Comparison of ENCODE assay signal across 8 cellular contexts in genomic region chr9:113876806-113877236, GRCh38. TPM values are rescaled to one million over a fixed set of nuclear protein-coding genes. Genes with fewer than 3 reads are reported as not detected.
DNase-seq lines count a peak whose midpoint lies in the region; ATAC-seq, FAIRE-seq and TF ChIP-seq lines count a peak whose summit lies in the region.

No MANE protein-coding gene starts in this region.

- intact Hi-C loops in GM12878 (cut with micrococcal nuclease; ENCODE audit: unreplicated experiment) (no loop called here), lower leg skin (cut with DNase I; ENCODE audit: low total_unique reads) (no loop called here)

- DNase-seq in DND-41 (no peak), GM12878 (ENCODE audit: low read depth, low spot score) (no peak), lower leg skin (ENCODE audit: low spot score in 2 of 2) (no peak), type B pancreatic cell (ENCODE audit: extremely low spot score, unreplicated experiment) (no peak), NCI-H187 treated with DMSO at 0.1 percent for 48 hours (lab: John Stamatoyannopoulos, UW) (no peak), NCI-H526 treated with DMSO at 0.1 percent for 48 hours (lab: John Stamatoyannopoulos, UW) (no peak)
- DNase-seq in stimulated activated CD4-positive, alpha-beta T cell treated with anti-CD3 and anti-CD28 coated beads, Interleukin-12 subunit alpha, Interleukin-12 subunit beta, amount 100 ng/mL, for 4 hours, result no peak

- H3K27ac ChIP-seq in DND-41 (ENCODE audit: low read length), result no peak overlapping the region
- no peak overlapping the region for H3K27ac ChIP-seq in GM12878 (ENCODE audit: control insufficient read depth, insufficient read depth)

- H3K4me1 Mint-ChIP-seq in type B pancreatic cell (ENCODE audit: unreplicated experiment), result peaks cover 24% of the 10 kb centered on the region

- CTCF ChIA-PET in GM12878 (lab: Yijun Ruan, JAX), result interaction anchor here (0.7 to 2.5 kb wide), 5 partner anchors 13 to 183 kb away, joined by 3 to 10 read pairs (median 4); no protein-coding TSS in a partner anchor

- TF ChIP-seq POLR2A in GM12878 (IDR thresholded peaks at IDR 0.05; ENCODE audit: low read depth, low read length) (no peak), lower leg skin (IDR thresholded peaks at IDR 0.05) (no peak)

- H3K4me2 ChIP-seq in DND-41 (ENCODE audit: insufficient read depth, low read length), result peak overlapping the region; percentile 68
- peak overlapping the region; percentile 60; the same call in 1 of the 2 replicates for H3K4me2 ChIP-seq in GM12878 (ENCODE audit: control insufficient read depth, insufficient read depth)

- no TSS peak for BruUV-seq in GM12878 (replicated peaks; lab: Mats Ljungman, UMichigan)

- H3K9ac ChIP-seq in DND-41 (ENCODE audit: low read depth, low read length), result peak overlapping the region; percentile 53
- H3K9ac ChIP-seq in GM12878 (ENCODE audit: control insufficient read depth, insufficient read depth, low read length), result no peak overlapping the region

- POLR2A ChIA-PET in GM12878 (lab: Charles Lee), result no interaction called here

- TF ChIP-seq CTCF in DND-41 (IDR thresholded peaks at IDR 0.05; ENCODE audit: borderline replicate concordance, extremely low read depth, low read length, poor library complexity, severe bottlenecking) (peak; percentile 17), LNCAP (IDR thresholded peaks at IDR 0.05) (peak; percentile 47), GM12878 (IDR thresholded peaks at IDR 0.05 in 2 of 3, conservative IDR thresholded peaks at IDR 0.05 in 1 of 3; ENCODE audit: control insufficient read depth in 2 of 3, extremely low read depth in 1 of 3, insufficient read depth in 1 of 3, low read depth in 3 of 3, low read length in 3 of 3) (peak; percentile 0 to 20 (median 17); a peak in 2 of 6 replicates), lower leg skin (IDR thresholded peaks at IDR 0.05) (no peak), type B pancreatic cell (conservative IDR thresholded peaks at IDR 0.05) (peak; percentile 79)

- 2% methylated on average over 8 of the region's 8 CpGs for WGBS in GM12878 (ENCODE audit: insufficient coverage, insufficient replicate concordance, low lambda C conversion rate, missing lambda C conversion rate)
- 0 to 1% methylated on average over 8 of the region's 8 CpGs for WGBS in lower leg skin, 2 donors

- in situ Hi-C loops in GM12878 (cut with MboI), result no loop called here

- H3K4me1 ChIP-seq in DND-41 (ENCODE audit: insufficient read depth, low read length) (peaks cover 6% of the 10 kb centered on the region; the same call in 1 of the 2 replicates), GM12878 (ENCODE audit: control insufficient read depth, insufficient read depth, low read length) (no peaks in the 10 kb centered on the region)

- SMC1A ChIA-PET in GM12878 (lab: Charles Lee; ENCODE audit: uncharacterized antibody, unreplicated experiment), result no interaction called here

- peaks cover 31% of the 10 kb centered on the region for H3K27me3 ChIP-seq in DND-41 (ENCODE audit: insufficient read depth, low read length, poor library complexity)
- peaks cover 0 to 4% of the 10 kb centered on the region in 2 experiments; a peak in 2 of 4 replicates for H3K27me3 ChIP-seq in GM12878 (replicated peaks in 1 of 2; ENCODE audit: control insufficient read depth in 2 of 2, insufficient read depth in 2 of 2, low read length in 1 of 2)

- H3K79me2 ChIP-seq in DND-41 (ENCODE audit: insufficient read depth, low read length) (no peaks in the 10 kb centered on the region), GM12878 (ENCODE audit: control insufficient read depth, insufficient read depth, low read length) (no peaks in the 10 kb centered on the region)

- no peak for TF ChIP-seq EP300 in GM12878 (IDR thresholded peaks at IDR 0.05; ENCODE audit: borderline replicate concordance in 1 of 2, control insufficient read depth in 1 of 2, low read depth in 2 of 2, low read length in 2 of 2)

- H3K9me3 Mint-ChIP-seq in type B pancreatic cell, result no peaks in the 10 kb centered on the region

- no peak for TF ChIP-seq RAD21 in GM12878 (IDR thresholded peaks at IDR 0.05; ENCODE audit: insufficient read depth, low read depth, low read length)

- no peaks in the 10 kb centered on the region for H4K20me1 ChIP-seq in DND-41 (ENCODE audit: insufficient read depth, low read length)
- H4K20me1 ChIP-seq in GM12878 (ENCODE audit: control insufficient read depth, insufficient read depth), result no peaks in the 10 kb centered on the region

- H3K36me3 Mint-ChIP-seq in type B pancreatic cell, result peaks cover 8% of the 10 kb centered on the region

- peaks cover 7% of the 10 kb centered on the region for H3K27me3 Mint-ChIP-seq in type B pancreatic cell

- H3K9me3 ChIP-seq in DND-41 (ENCODE audit: insufficient read depth, low read length, severe bottlenecking), result no peaks in the 10 kb centered on the region
- H3K9me3 ChIP-seq in GM12878 (replicated peaks; ENCODE audit: control insufficient read depth, insufficient read depth, low read length), result no peaks in the 10 kb centered on the region

- H2AFZ ChIP-seq in DND-41 (ENCODE audit: low read depth, low read length), result peak overlapping the region; percentile 72
- peak overlapping the region; percentile 23; the same call in 1 of the 2 replicates for H2AFZ ChIP-seq in GM12878 (ENCODE audit: control insufficient read depth, low read depth, low read length)

- FAIRE-seq in GM12878 (lab: Jason Lieb, UNC), result no peak

- H3K4me3 Mint-ChIP-seq in type B pancreatic cell, result peak overlapping the region; percentile 97

- peak overlapping the region; percentile 97 for H3K27ac Mint-ChIP-seq in type B pancreatic cell

- no peak for ATAC-seq in DND-41 (ENCODE audit: insufficient read depth, low read depth)
- ATAC-seq in GM12878, result no peak

- H3K4me3 ChIP-seq in DND-41 (ENCODE audit: low read depth in 1 of 2, low read length in 2 of 2) (peak overlapping the region; percentile 42 to 55; a peak in 3 of 4 replicates), GM12878 (peak overlapping the region; percentile 73), lower leg skin (ENCODE audit: low read depth, poor library complexity, severe bottlenecking) (peak overlapping the region; percentile 88)

- H3K36me3 ChIP-seq in DND-41 (ENCODE audit: insufficient read depth, low read length), result no peaks in the 10 kb centered on the region
- no peaks in the 10 kb centered on the region for H3K36me3 ChIP-seq in GM12878 (ENCODE audit: control insufficient read depth in 2 of 2, insufficient read depth in 2 of 2, low read length in 1 of 2)

- RAD21 ChIA-PET in GM12878 (lab: Charles Lee; ENCODE audit: unreplicated experiment), result interaction anchor here (0.7 kb wide), 1 partner anchor 188 kb away, joined by 4 read pairs; no protein-coding TSS in a partner anchor

TF ChIP-seq in GM12878, 131 proteins besides CTCF, POLR2A, EP300 and RAD21:
- TF ChIP-seq ZNF384 (IDR thresholded peaks at IDR 0.05; ENCODE audit: borderline replicate concordance, low read depth, low read length) (peak; percentile 23; the same call in 1 of the 2 replicates), SMC3 (IDR thresholded peaks at IDR 0.05; ENCODE audit: borderline replicate concordance, low read length) (peak; percentile 27; the same call in 1 of the 2 replicates), CHD4 (IDR thresholded peaks at IDR 0.05) (no peak)
TF ChIP-seq in GM12878: peak in this region for 2.

RNA-seq across cellular contexts. Expression of gene ZNF618, which starts 0.7 kb away (rescaled TPM):
- total RNA-seq in GM12878 (2013; cell fraction: nucleolus; rRNA removed), result not detected in 2 replicates
- 0.06 TPM in 1 of 2 replicates, not detected in the other for total RNA-seq in GM12878 (2014; rRNA removed)
- not detected in 2 replicates for total RNA-seq in GM12878 (2014; rRNA removed; fragmentation: Illumina TruSeq; extraction: Trizol)
- 0.08 TPM in 2 replicates for total RNA-seq in GM12878 (2021)
- polyA plus RNA-seq in GM12878 (2011; ENCODE audit: low read depth), result not detected
- polyA plus RNA-seq in GM12878 (2011; rRNA removed), result 0.24 and 0.26 TPM in 2 replicates
- polyA plus RNA-seq in GM12878 (2011; cell fraction: cytosol; rRNA removed), result 0.47 and 0.54 TPM in 2 replicates
- polyA plus RNA-seq in GM12878 (2011; cell fraction: nucleus; rRNA removed), result 1.3 and 1.6 TPM in 2 replicates
- polyA plus RNA-seq in GM12878 (2012), result 0.01 and 0.04 TPM in 2 replicates
- polyA plus RNA-seq in GM12878 (2014; fragmentation: Illumina TruSeq; extraction: Trizol), result 0.01 TPM in 1 of 2 replicates, not detected in the other
- polyA plus RNA-seq in GM12878 (2014; fragmentation: Nextera tagmentation; extraction: Ambion mirVana), result under 1 TPM in 1 of 2 experiments, not detected in 1; 0.02 TPM
- polyA plus RNA-seq in GM12878 (2014; rRNA removed), result 0.01 and 0.04 TPM in 2 replicates
- under 1 TPM; 0.06 to 0.07 TPM for polyA plus RNA-seq in GM12878 (2016; fragmentation: Nextera tagmentation; extraction: Ambion mirVana)
- polyA minus RNA-seq in GM12878 (2011; rRNA and poly(A)+ RNA removed), result 0.22 and 0.57 TPM in 2 replicates
- 0.31 and 0.40 TPM in 2 replicates for polyA minus RNA-seq in GM12878 (2011; cell fraction: cytosol; rRNA and poly(A)+ RNA removed)
- polyA minus RNA-seq in GM12878 (2011; cell fraction: nucleus; rRNA and poly(A)+ RNA removed), result 0.60 and 1.1 TPM in 2 replicates
- 1 to 10 TPM; 1.1 to 4.1 (median 2.5) TPM for total RNA-seq in lower leg skin
- 23.7 and 51.5 TPM in 2 replicates for total RNA-seq in type B pancreatic cell (ENCODE audit: low replicate concordance)

Comparison
In these comparisons a context has a peak if more than half of its experiments do, and no peak if none do; other contexts are left out.
1. CTCF ChIP-seq: peak in DND-41 (single experiment), LNCAP (single experiment), GM12878 (3 of 3) and type B pancreatic cell (single experiment); none in lower leg skin (0 of 3).
2. Peak in every context shown above with its lines, with median percentiles within 50 percentile points of each other: H3K4me3 ChIP-seq.